26 cellular contexts compared by ENCODE assay signal in the genomic region with DNA sequence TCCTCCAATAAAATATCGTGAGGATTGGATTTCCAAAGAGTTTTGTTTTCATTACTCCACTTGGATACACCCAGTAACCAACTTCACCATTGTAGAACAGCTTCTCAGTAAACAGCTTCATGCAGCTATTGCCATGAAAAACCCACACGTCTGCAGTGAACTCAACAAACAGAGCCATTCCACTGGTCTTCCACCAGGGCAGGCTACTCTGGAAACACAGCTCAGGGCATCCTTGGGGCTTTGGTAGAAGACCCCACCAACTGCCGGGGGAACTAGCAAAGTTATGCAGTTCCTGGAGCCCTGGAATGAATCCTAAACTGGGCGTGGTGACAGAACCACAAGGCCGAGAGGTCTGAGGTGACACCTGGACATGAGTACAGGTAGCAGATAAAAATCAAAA.
"Had no signal": no experiment of that assay in that cellular context is flagged by ENCODE, and none has a peak within 500 bp of the region (broad histone marks: within the 10 kb centered on the region; RNA-seq: fewer than 3 reads in every experiment).

No MANE protein-coding gene starts in this region.

- H3K79me2 ChIP-seq: hepatocyte, parathyroid adenoma had no signal

- DNase-seq: activated CD4-positive, alpha-beta T cell treated with anti-CD3 and anti-CD28 coated beads for 4 hours; activated CD4-positive, alpha-beta T cell treated with anti-CD3 and anti-CD28 coated beads, Interleukin-2, amount 50 U/mL, for 4 hours; activated effector memory CD4-positive, alpha-beta T cell treated with Interleukin-2 at 50 U/mL for 16 hours; activated naive CD4-positive, alpha-beta T cell treated with anti-CD3 and anti-CD28 coated beads for 36 hours; activated naive CD8-positive, alpha-beta T cell treated with anti-CD3 and anti-CD28 coated beads, Interleukin-2, amount 10 ng/mL, durations not matched to agents 7 days and 5 days; activated T-cell treated with anti-CD3 and anti-CD28 coated beads for 4 hours; activated T-cell treated with anti-CD3 and anti-CD28 coated beads, Interleukin-2, amount 50 U/mL, for 72 hours; brain microvascular endothelial cell; effector memory CD4-positive, alpha-beta T cell; immature natural killer cell; kidney; left colon; naive thymus-derived CD8-positive, alpha-beta T cell; right cardiac atrium; stimulated activated CD4-positive, alpha-beta T cell treated with anti-CD3 and anti-CD28 coated beads, Interleukin-15, amount 100 ng/mL, for 24 hours; stimulated activated CD4-positive, alpha-beta T cell treated with anti-CD3 and anti-CD28 coated beads, Interleukin-2, amount 100 ng/mL, for 24 hours; stimulated activated naive B cell treated with anti-CD40 and anti-IgM and Interleukin-4, amounts not matched to agents 10 μg/mL and 1 μg/mL and 100 μg/mL, for 72 hours; stomach; T-helper 1 cell had no signal

- H3K27ac ChIP-seq: ascending aorta, brain microvascular endothelial cell, coronary artery, gastroesophageal sphincter, hepatocyte, parathyroid adenoma, stomach, tibial nerve had no signal

- H2AFZ ChIP-seq: hepatocyte, parathyroid adenoma had no signal

- H3K9me3 Mint-ChIP-seq: immature natural killer cell had no signal

- H3K27ac Mint-ChIP-seq: activated naive CD4-positive, alpha-beta T cell treated with anti-CD3 and anti-CD28 coated beads for 36 hours; activated naive CD8-positive, alpha-beta T cell treated with anti-CD3 and anti-CD28 coated beads, Interleukin-2, amount 10 ng/mL, durations not matched to agents 7 days and 5 days; activated T-cell treated with anti-CD3 and anti-CD28 coated beads, Interleukin-2, amount 50 U/mL, for 72 hours; immature natural killer cell; naive thymus-derived CD8-positive, alpha-beta T cell; stimulated activated naive B cell treated with anti-CD40 and anti-IgM and Interleukin-4, amounts not matched to agents 10 μg/mL and 1 μg/mL and 100 μg/mL, for 72 hours; T-helper 2 cell treated with Interferon-gamma antibody and Interleukin-4, amounts not matched to agents 5 μg/mL and 100 μg/mL, for 36 hours had no signal

- H3K36me3 ChIP-seq: ascending aorta, brain microvascular endothelial cell, gastroesophageal sphincter, stomach, tibial nerve had no signal

- H3K4me3 Mint-ChIP-seq: activated naive CD4-positive, alpha-beta T cell treated with anti-CD3 and anti-CD28 coated beads for 36 hours; activated naive CD8-positive, alpha-beta T cell treated with anti-CD3 and anti-CD28 coated beads, Interleukin-2, amount 10 ng/mL, durations not matched to agents 7 days and 5 days; activated T-cell treated with anti-CD3 and anti-CD28 coated beads, Interleukin-2, amount 50 U/mL, for 72 hours; immature natural killer cell; stimulated activated naive B cell treated with anti-CD40 and anti-IgM and Interleukin-4, amounts not matched to agents 10 μg/mL and 1 μg/mL and 100 μg/mL, for 72 hours; T-helper 2 cell treated with Interferon-gamma antibody and Interleukin-4, amounts not matched to agents 5 μg/mL and 100 μg/mL, for 36 hours had no signal

- H3K4me1 ChIP-seq: ascending aorta, parathyroid adenoma had no signal

- H3K27me3 ChIP-seq: ascending aorta had no signal

- H3K9me3 ChIP-seq: ascending aorta had no signal

- H3K36me3 Mint-ChIP-seq: activated naive CD8-positive, alpha-beta T cell treated with anti-CD3 and anti-CD28 coated beads, Interleukin-2, amount 10 ng/mL, durations not matched to agents 7 days and 5 days; immature natural killer cell; naive thymus-derived CD8-positive, alpha-beta T cell had no signal

- ATAC-seq: activated T-cell treated with anti-CD3 and anti-CD28 coated beads, Interleukin-2, amount 50 U/mL, for 72 hours; gastroesophageal sphincter; left colon; naive thymus-derived CD8-positive, alpha-beta T cell; right cardiac atrium; stimulated activated naive B cell treated with anti-CD40 and anti-IgM and Interleukin-4, amounts not matched to agents 10 μg/mL and 1 μg/mL and 100 μg/mL, for 72 hours had no signal

- H3K4me3 ChIP-seq: ascending aorta, coronary artery, gastroesophageal sphincter, hepatocyte, stomach, tibial nerve had no signal

- H3K9ac ChIP-seq: parathyroid adenoma had no signal

- H3K4me1 Mint-ChIP-seq: activated naive CD8-positive, alpha-beta T cell treated with anti-CD3 and anti-CD28 coated beads, Interleukin-2, amount 10 ng/mL, durations not matched to agents 7 days and 5 days; immature natural killer cell had no signal
